ENCODE assay signal across 1 cellular context in the genomic region with DNA sequence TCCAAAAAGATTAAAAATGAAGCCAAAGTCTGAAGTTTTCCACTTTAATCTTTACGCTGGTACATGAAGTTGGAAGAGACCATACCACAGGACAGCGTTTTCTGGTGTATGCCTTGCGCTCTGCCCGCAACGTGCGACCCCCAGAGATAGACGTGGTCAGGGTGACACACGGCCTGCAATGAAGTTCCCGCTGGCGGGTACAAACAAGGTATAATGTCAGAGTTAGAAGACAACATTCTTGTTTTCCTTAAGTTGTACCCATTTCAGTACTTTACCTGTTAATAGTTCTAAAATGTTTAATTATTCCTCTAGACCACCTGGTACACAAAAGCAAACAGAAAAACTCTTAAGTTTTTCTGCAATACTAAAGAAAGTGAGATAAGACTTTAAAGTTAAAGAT.
A peak's percentile ranks its signal among the peaks of the same experiment; 100 is the strongest.
TF ChIP-seq lines count a peak whose summit lies in the region.

No MANE protein-coding gene starts in this region.

TF ChIP-seq in WTC11, 78 proteins besides CTCF, POLR2A, EP300 and RAD21:
- TF ChIP-seq, protein P1, sequence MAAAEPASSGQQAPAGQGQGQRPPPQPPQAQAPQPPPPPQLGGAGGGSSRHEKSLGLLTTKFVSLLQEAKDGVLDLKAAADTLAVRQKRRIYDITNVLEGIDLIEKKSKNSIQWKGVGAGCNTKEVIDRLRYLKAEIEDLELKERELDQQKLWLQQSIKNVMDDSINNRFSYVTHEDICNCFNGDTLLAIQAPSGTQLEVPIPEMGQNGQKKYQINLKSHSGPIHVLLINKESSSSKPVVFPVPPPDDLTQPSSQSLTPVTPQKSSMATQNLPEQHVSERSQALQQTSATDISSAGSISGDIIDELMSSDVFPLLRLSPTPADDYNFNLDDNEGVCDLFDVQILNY (CRISPR knock-in tag; IDR thresholded peaks at IDR 0.05) = no peak
- TF ChIP-seq AR (CRISPR knock-in tag; IDR thresholded peaks at IDR 0.05) = no peak
- TF ChIP-seq ZNF396 (CRISPR knock-in tag; IDR thresholded peaks at IDR 0.05; ENCODE audit: borderline replicate concordance) = no peak
- no peak for TF ChIP-seq IRF1 (CRISPR knock-in tag; IDR thresholded peaks at IDR 0.05)
- no peak for TF ChIP-seq PRDM15 (CRISPR knock-in tag; IDR thresholded peaks at IDR 0.05)
- TF ChIP-seq NFATC4 (CRISPR knock-in tag; IDR thresholded peaks at IDR 0.05) = no peak
- TF ChIP-seq PRRX2 (CRISPR knock-in tag; IDR thresholded peaks at IDR 0.05) = 0 out of 2 replicates have a peak, but pooled peaks have one; percentile 70
- TF ChIP-seq, protein P2, sequence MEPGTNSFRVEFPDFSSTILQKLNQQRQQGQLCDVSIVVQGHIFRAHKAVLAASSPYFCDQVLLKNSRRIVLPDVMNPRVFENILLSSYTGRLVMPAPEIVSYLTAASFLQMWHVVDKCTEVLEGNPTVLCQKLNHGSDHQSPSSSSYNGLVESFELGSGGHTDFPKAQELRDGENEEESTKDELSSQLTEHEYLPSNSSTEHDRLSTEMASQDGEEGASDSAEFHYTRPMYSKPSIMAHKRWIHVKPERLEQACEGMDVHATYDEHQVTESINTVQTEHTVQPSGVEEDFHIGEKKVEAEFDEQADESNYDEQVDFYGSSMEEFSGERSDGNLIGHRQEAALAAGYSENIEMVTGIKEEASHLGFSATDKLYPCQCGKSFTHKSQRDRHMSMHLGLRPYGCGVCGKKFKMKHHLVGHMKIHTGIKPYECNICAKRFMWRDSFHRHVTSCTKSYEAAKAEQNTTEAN (CRISPR knock-in tag; IDR thresholded peaks at IDR 0.05) = no peak
- no peak for TF ChIP-seq SP1 (CRISPR knock-in tag; conservative IDR thresholded peaks at IDR 0.05)
- TF ChIP-seq JUN (CRISPR knock-in tag; IDR thresholded peaks at IDR 0.05) = no peak
- TF ChIP-seq ZNF317 (CRISPR knock-in tag; IDR thresholded peaks at IDR 0.05; ENCODE audit: borderline replicate concordance, low read depth) = no peak
- TF ChIP-seq KAT7 (CRISPR knock-in tag; IDR thresholded peaks at IDR 0.05; ENCODE audit: borderline replicate concordance) = no peak
- TF ChIP-seq NR1H2 (CRISPR knock-in tag; IDR thresholded peaks at IDR 0.05) = no peak
- TF ChIP-seq, protein P3, sequence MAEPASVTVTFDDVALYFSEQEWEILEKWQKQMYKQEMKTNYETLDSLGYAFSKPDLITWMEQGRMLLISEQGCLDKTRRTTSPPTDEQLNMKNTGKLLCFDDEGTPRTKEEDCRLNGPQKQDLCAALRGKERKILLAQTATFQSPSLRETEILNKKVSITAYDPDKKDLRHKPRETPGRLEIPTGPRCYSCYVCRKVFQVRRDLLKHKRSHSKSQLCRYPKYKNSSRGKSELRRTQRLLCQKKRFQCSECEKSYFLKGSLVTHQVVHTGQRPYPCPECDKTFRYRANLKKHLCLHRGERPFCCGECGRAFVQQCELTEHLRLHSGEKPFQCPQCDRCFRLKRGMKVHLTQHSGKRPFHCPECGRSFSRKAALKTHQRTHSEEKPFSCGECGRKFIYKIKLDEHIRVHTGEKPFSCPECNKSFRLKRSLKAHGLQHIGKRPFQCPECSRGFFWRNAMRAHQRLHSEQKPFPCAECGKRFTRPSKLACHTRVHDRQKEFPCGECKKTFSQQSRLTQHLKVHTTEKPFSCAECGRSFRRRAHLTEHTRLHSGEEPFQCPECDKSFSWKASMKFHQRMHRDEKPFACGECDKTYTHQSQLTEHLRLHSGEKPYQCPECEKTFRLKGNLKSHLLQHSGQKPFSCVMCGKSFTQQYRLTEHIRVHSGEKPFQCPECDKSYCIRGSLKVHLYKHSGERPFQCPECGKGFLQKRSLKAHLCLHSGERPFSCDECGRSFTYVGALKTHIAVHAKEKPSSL (CRISPR knock-in tag; conservative IDR thresholded peaks at IDR 0.05) = no peak
- 0 out of 2 replicates have a peak, but pooled peaks have one; percentile 30 for TF ChIP-seq ZNF671 (CRISPR knock-in tag; IDR thresholded peaks at IDR 0.05)
- TF ChIP-seq, protein P4, sequence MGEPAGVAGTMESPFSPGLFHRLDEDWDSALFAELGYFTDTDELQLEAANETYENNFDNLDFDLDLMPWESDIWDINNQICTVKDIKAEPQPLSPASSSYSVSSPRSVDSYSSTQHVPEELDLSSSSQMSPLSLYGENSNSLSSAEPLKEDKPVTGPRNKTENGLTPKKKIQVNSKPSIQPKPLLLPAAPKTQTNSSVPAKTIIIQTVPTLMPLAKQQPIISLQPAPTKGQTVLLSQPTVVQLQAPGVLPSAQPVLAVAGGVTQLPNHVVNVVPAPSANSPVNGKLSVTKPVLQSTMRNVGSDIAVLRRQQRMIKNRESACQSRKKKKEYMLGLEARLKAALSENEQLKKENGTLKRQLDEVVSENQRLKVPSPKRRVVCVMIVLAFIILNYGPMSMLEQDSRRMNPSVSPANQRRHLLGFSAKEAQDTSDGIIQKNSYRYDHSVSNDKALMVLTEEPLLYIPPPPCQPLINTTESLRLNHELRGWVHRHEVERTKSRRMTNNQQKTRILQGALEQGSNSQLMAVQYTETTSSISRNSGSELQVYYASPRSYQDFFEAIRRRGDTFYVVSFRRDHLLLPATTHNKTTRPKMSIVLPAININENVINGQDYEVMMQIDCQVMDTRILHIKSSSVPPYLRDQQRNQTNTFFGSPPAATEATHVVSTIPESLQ (CRISPR knock-in tag; IDR thresholded peaks at IDR 0.05) = no peak
- TF ChIP-seq TP53 (CRISPR knock-in tag; IDR thresholded peaks at IDR 0.05) = no peak
TF ChIP-seq in WTC11: peak in this region for 2.
